ENCODE assay signal across 10 cellular contexts in genomic region chr4:7052923-7053715, GRCh38. TPM values are rescaled to one million over a fixed set of nuclear protein-coding genes. Genes with fewer than 3 reads are reported as not detected.
A peak's percentile ranks its signal among the peaks of the same experiment; 100 is the strongest.
DNase-seq lines count a peak whose midpoint lies in the region; ATAC-seq, FAIRE-seq and TF ChIP-seq lines count a peak whose summit lies in the region.
"Had no signal": no experiment of that assay in that cellular context is flagged by ENCODE, and none has a peak within 500 bp of the region (broad histone marks: within the 10 kb centered on the region; RNA-seq: fewer than 3 reads in every experiment).

No MANE protein-coding gene starts in this region.

- no peak for FAIRE-seq in GM19239 (lab: Jason Lieb, UNC)

- H3K27ac Mint-ChIP-seq in T-cell = peak overlapping the region; percentile 57 to 61

- H3K36me3 ChIP-seq in GM23248 (ENCODE audit: low read depth) (peaks cover 15% of the 10 kb centered on the region; the same call in 1 of the 2 replicates), rectal smooth muscle tissue (ENCODE audit: control insufficient read depth, insufficient read depth, low read length) (peaks cover 22% of the 10 kb centered on the region)

- H3K4me1 Mint-ChIP-seq in T-cell = peaks cover 37 to 43% (median 38%) of the 10 kb centered on the region in 3 donors

- H3K4me3 ChIP-seq in GM23248 (no peak overlapping the region), fibroblast of mammary gland (ENCODE audit: control insufficient read depth, low read depth, low read length) (no peak overlapping the region), rectal smooth muscle tissue (ENCODE audit: low read length) (no peak overlapping the region)

- H2AFZ ChIP-seq in GM23248 = no peak overlapping the region

- H3K27ac ChIP-seq in GM23248 = peak overlapping the region; percentile 51
- H3K27ac ChIP-seq in rectal smooth muscle tissue (ENCODE audit: low read depth, low read length) = peak overlapping the region; percentile 49

- H3K4me1 ChIP-seq in GM23248 (ENCODE audit: insufficient read depth) (peaks cover 10% of the 10 kb centered on the region), rectal smooth muscle tissue (ENCODE audit: control insufficient read depth, insufficient read depth, low read length) (peaks cover 9% of the 10 kb centered on the region)

- H3K9me3 Mint-ChIP-seq in T-cell = no peaks in the 10 kb centered on the region
- H3K9me3 Mint-ChIP-seq: central memory CD8-positive, alpha-beta T cell; naive B cell had no signal

- H3K9me3 ChIP-seq in GM23248 (ENCODE audit: low read depth) = no peaks in the 10 kb centered on the region

- peak overlapping the region; percentile 18 for H3K4me2 ChIP-seq in GM23248 (ENCODE audit: unreplicated experiment)

- CTCF ChIA-PET in T-cell (lab: Charles Lee) = no interaction called here

- POLR2A ChIA-PET in T-cell (lab: Charles Lee) = no interaction called here

- no peaks in the 10 kb centered on the region for H3K9me2 ChIP-seq in GM23248 (ENCODE audit: insufficient read depth)

- WGBS in GM23248 (ENCODE audit: low coverage in 1 of 2, low lambda C conversion rate in 2 of 2, missing lambda C conversion rate in 2 of 2), 2 experiments = 50 to 52% methylated on average over 20 of the region's 20 CpGs

- peak overlapping the region; percentile 44; the same call in 1 of the 2 replicates for H3K9ac ChIP-seq in GM23248
- no peak overlapping the region for H3K9ac ChIP-seq in rectal smooth muscle tissue (ENCODE audit: low read length)

- ATAC-seq in T-cell (replicated peaks in 1 of 4) = peak in 2 of 4 experiments; percentile 35 to 39
- ATAC-seq in GM19035 (IDR thresholded peaks at IDR 0.05; ENCODE audit: unreplicated experiment) = no peak
- no peak for ATAC-seq in GM21381 (IDR thresholded peaks at IDR 0.05; ENCODE audit: unreplicated experiment)

- no peaks in the 10 kb centered on the region for H4K20me1 ChIP-seq in GM23248 (ENCODE audit: insufficient read depth)

- in situ Hi-C loops in GM23248 (cut with MboI) = no loop called here

- peaks cover 6% of the 10 kb centered on the region; the same call in 1 of the 2 replicates for H3F3A ChIP-seq in GM23248 (ENCODE audit: insufficient read depth)

- peaks cover 100% of the 10 kb centered on the region for H3K79me2 ChIP-seq in GM23248 (ENCODE audit: insufficient read depth)

- H3K36me3 Mint-ChIP-seq in T-cell = peaks cover 24% of the 10 kb centered on the region

- DNase-seq in GM23248 = peak; percentile 72
- DNase-seq in T-cell = peak in 7 of 34 experiments; percentile 10 to 50 (median 19)
- DNase-seq in fibroblast of mammary gland (ENCODE audit: low read depth) = peak; percentile 22
- DNase-seq in NCI-H2171 (lab: John Stamatoyannopoulos, UW) = no peak
- no peak for DNase-seq in GM19239 (ENCODE audit: insufficient read length, low spot score)
- DNase-seq: naive B cell had no signal

- H3K27me3 ChIP-seq in GM23248 (replicated peaks; ENCODE audit: insufficient read depth) (no peaks in the 10 kb centered on the region), rectal smooth muscle tissue (ENCODE audit: control insufficient read depth, insufficient read depth, low read length) (no peaks in the 10 kb centered on the region)

- no peak for TF ChIP-seq CTCF in fibroblast of mammary gland (conservative IDR thresholded peaks at IDR 0.05; ENCODE audit: control insufficient read depth, insufficient read depth, low read depth, low read length)

- no peaks in the 10 kb centered on the region for H3K27me3 Mint-ChIP-seq in T-cell
- H3K27me3 Mint-ChIP-seq: central memory CD8-positive, alpha-beta T cell; naive B cell had no signal

- peak overlapping the region in 1 of 3 donors; percentile 27 for H3K4me3 Mint-ChIP-seq in T-cell
- H3K4me3 Mint-ChIP-seq: central memory CD8-positive, alpha-beta T cell; naive B cell had no signal

RNA-seq across cellular contexts. Expression of gene TADA2B, which starts 9.9 kb away (rescaled TPM):
- 14.8 and 15.7 TPM in 2 replicates for total RNA-seq in GM23248 (2014; rRNA removed; shearing (Covaris generic))
- polyA plus RNA-seq in GM23248 (2016; fragmentation: Nextera tagmentation; extraction: Ambion mirVana) = 2.2 and 2.4 TPM in 2 replicates
- 10 to 100 TPM; 36.6 to 44.8 (median 42.3) TPM for total RNA-seq in T-cell

RNA-seq across cellular contexts. Expression of gene GRPEL1, which starts 14.7 kb away (rescaled TPM):
- total RNA-seq in GM23248 (2014; rRNA removed; shearing (Covaris generic)) = 21.6 and 41.8 TPM in 2 replicates
- 82.1 and 85.5 TPM in 2 replicates for polyA plus RNA-seq in GM23248 (2016; fragmentation: Nextera tagmentation; extraction: Ambion mirVana)
- total RNA-seq in T-cell = 10 to 100 TPM; 29.9 to 54.6 (median 36.8) TPM

Comparison
In these comparisons a context has a peak if more than half of its experiments do, and no peak if none do; other contexts are left out.
1. DNase-seq: peak in GM23248 (single experiment) and fibroblast of mammary gland (single experiment); none in NCI-H2171 (single experiment) and GM19239 (single experiment).